In the genomic region with DNA sequence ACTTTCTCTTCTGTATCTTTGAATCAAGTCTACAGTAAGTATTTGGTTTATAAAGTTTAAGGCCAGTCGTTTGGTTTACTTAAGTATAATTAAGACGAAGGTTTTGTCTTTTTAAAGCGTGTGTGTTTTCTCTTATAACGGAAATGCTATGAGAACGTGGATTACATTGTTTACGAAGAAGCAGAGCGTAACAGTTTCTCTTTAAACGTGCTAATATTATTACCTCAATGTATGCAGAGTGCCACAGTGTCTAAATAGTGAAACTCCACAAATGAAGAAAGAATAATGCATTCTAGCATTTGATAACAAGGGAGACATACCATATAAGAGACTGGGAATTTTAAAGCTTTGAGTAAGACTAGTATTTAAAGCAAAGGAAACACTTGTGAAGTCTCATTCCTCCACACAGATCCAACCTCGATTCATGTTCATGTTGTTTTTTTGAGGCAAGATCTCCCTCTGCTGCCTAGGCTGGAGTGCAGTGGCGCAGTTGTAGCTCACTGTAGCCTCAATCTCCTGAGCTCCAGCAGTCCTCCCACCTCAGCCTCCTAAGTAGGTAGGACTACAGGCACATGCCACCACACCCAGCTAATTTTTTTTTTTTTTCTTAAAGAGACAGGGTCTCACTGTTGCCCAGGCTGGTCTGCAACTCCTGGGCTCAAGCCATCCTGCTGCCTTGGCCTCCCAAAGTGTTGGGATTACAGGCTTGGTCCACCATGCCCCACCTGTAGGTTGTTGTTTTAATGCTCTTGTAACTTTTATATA, we compare ENCODE assay signal across 2 cellular contexts.
TF ChIP-seq lines count a peak whose summit lies in the region.

No MANE protein-coding gene starts in this region.

TF ChIP-seq in K562, 482 proteins besides CTCF, POLR2A, EP300 and RAD21 (continues in another document):
- TF ChIP-seq BCOR (IDR thresholded peaks at IDR 0.05), result peak; percentile 43; the same call in 1 of the 2 replicates
- TF ChIP-seq, protein P1, sequence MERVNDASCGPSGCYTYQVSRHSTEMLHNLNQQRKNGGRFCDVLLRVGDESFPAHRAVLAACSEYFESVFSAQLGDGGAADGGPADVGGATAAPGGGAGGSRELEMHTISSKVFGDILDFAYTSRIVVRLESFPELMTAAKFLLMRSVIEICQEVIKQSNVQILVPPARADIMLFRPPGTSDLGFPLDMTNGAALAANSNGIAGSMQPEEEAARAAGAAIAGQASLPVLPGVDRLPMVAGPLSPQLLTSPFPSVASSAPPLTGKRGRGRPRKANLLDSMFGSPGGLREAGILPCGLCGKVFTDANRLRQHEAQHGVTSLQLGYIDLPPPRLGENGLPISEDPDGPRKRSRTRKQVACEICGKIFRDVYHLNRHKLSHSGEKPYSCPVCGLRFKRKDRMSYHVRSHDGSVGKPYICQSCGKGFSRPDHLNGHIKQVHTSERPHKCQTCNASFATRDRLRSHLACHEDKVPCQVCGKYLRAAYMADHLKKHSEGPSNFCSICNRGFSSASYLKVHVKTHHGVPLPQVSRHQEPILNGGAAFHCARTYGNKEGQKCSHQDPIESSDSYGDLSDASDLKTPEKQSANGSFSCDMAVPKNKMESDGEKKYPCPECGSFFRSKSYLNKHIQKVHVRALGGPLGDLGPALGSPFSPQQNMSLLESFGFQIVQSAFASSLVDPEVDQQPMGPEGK (CRISPR knock-in tag; IDR thresholded peaks at IDR 0.05; ENCODE audit: borderline replicate concordance), result no peak
- TF ChIP-seq ZNF311 (CRISPR knock-in tag; IDR thresholded peaks at IDR 0.05), result no peak
- TF ChIP-seq, protein P2, sequence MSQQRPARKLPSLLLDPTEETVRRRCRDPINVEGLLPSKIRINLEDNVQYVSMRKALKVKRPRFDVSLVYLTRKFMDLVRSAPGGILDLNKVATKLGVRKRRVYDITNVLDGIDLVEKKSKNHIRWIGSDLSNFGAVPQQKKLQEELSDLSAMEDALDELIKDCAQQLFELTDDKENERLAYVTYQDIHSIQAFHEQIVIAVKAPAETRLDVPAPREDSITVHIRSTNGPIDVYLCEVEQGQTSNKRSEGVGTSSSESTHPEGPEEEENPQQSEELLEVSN (IDR thresholded peaks at IDR 0.05; ENCODE audit: borderline replicate concordance in 1 of 2, extremely low read depth in 1 of 2, insufficient read depth in 1 of 2, insufficient read length in 1 of 2, low read depth in 1 of 2, low read length in 1 of 2, poor library complexity in 1 of 2, severe bottlenecking in 1 of 2), result peak in 1 of 2 experiments; percentile 15
- no peak for TF ChIP-seq ATF4 (CRISPR knock-in tag; IDR thresholded peaks at IDR 0.05)
- TF ChIP-seq KDM2B (CRISPR knock-in tag; IDR thresholded peaks at IDR 0.05), result no peak
- TF ChIP-seq, protein P3, sequence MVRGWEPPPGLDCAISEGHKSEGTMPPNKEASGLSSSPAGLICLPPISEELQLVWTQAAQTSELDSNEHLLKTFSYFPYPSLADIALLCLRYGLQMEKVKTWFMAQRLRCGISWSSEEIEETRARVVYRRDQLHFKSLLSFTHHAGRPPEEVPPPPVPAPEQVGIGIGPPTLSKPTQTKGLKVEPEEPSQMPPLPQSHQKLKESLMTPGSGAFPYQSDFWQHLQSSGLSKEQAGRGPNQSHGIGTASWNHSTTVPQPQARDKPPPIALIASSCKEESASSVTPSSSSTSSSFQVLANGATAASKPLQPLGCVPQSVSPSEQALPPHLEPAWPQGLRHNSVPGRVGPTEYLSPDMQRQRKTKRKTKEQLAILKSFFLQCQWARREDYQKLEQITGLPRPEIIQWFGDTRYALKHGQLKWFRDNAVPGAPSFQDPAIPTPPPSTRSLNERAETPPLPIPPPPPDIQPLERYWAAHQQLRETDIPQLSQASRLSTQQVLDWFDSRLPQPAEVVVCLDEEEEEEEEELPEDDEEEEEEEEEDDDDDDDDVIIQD (CRISPR knock-in tag; IDR thresholded peaks at IDR 0.05), result no peak
- no peak for TF ChIP-seq ZNF668 (CRISPR knock-in tag; IDR thresholded peaks at IDR 0.05)
- no peak for TF ChIP-seq NR2C2 (CRISPR knock-in tag; IDR thresholded peaks at IDR 0.05)
- no peak for TF ChIP-seq NR2C2 (tag; IDR thresholded peaks at IDR 0.05)
- no peak for TF ChIP-seq ZNF354B (CRISPR knock-in tag; IDR thresholded peaks at IDR 0.05)
- no peak for TF ChIP-seq STAT6 (CRISPR knock-in tag; IDR thresholded peaks at IDR 0.05)
- TF ChIP-seq PHB2 (IDR thresholded peaks at IDR 0.05; ENCODE audit: low read depth), result no peak
- TF ChIP-seq MCM5 (IDR thresholded peaks at IDR 0.05; ENCODE audit: low read depth), result no peak
- no peak for TF ChIP-seq MED1 (CRISPR knock-in tag; IDR thresholded peaks at IDR 0.05; ENCODE audit: borderline replicate concordance)
- TF ChIP-seq RFX5 (IDR thresholded peaks at IDR 0.05; ENCODE audit: low read depth, low read length), result no peak
- TF ChIP-seq ETS2 (tag; IDR thresholded peaks at IDR 0.05; ENCODE audit: borderline replicate concordance, poor library complexity, severe bottlenecking), result no peak
- no peak for TF ChIP-seq EZH2 (IDR thresholded peaks at IDR 0.05; ENCODE audit: borderline replicate concordance, low read depth, low read length)
- TF ChIP-seq MAFF (IDR thresholded peaks at IDR 0.05; ENCODE audit: low read length), result no peak
- TF ChIP-seq RBM39 (optimal IDR thresholded peaks at IDR 0.05; ENCODE audit: low read depth, low read length), result no peak
- no peak for TF ChIP-seq NCOA2 (IDR thresholded peaks at IDR 0.05; ENCODE audit: partially characterized antibody in 2 of 2)
- TF ChIP-seq FOXA1 (IDR thresholded peaks at IDR 0.05; ENCODE audit: borderline replicate concordance), result no peak
- no peak for TF ChIP-seq ZNF696 (CRISPR knock-in tag; conservative IDR thresholded peaks at IDR 0.05)
- no peak for TF ChIP-seq NRF1 (conservative IDR thresholded peaks at IDR 0.05 in 1 of 2, IDR thresholded peaks at IDR 0.05 in 1 of 2)
- TF ChIP-seq SUPT5H (IDR thresholded peaks at IDR 0.05), result no peak

TF ChIP-seq in liver, 16 proteins besides CTCF, POLR2A, EP300 and RAD21:
- no peak for TF ChIP-seq GABPA (IDR thresholded peaks at IDR 0.05 in 1 of 2, conservative IDR thresholded peaks at IDR 0.05 in 1 of 2)
- no peak for TF ChIP-seq FOXA1 (IDR thresholded peaks at IDR 0.05)
- TF ChIP-seq, protein P4, sequence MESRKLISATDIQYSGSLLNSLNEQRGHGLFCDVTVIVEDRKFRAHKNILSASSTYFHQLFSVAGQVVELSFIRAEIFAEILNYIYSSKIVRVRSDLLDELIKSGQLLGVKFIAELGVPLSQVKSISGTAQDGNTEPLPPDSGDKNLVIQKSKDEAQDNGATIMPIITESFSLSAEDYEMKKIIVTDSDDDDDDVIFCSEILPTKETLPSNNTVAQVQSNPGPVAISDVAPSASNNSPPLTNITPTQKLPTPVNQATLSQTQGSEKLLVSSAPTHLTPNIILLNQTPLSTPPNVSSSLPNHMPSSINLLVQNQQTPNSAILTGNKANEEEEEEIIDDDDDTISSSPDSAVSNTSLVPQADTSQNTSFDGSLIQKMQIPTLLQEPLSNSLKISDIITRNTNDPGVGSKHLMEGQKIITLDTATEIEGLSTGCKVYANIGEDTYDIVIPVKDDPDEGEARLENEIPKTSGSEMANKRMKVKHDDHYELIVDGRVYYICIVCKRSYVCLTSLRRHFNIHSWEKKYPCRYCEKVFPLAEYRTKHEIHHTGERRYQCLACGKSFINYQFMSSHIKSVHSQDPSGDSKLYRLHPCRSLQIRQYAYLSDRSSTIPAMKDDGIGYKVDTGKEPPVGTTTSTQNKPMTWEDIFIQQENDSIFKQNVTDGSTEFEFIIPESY (IDR thresholded peaks at IDR 0.05), result no peak
- no peak for TF ChIP-seq YY1 (IDR thresholded peaks at IDR 0.05)
- no peak for TF ChIP-seq NR2F2 (IDR thresholded peaks at IDR 0.05)
- TF ChIP-seq SP1 (IDR thresholded peaks at IDR 0.05), result no peak
- no peak for TF ChIP-seq EGR1 (IDR thresholded peaks at IDR 0.05; ENCODE audit: low read depth in 2 of 2)
- TF ChIP-seq HNF4A (conservative IDR thresholded peaks at IDR 0.05), result no peak
- TF ChIP-seq RXRA (IDR thresholded peaks at IDR 0.05), result no peak
- TF ChIP-seq, protein P5, sequence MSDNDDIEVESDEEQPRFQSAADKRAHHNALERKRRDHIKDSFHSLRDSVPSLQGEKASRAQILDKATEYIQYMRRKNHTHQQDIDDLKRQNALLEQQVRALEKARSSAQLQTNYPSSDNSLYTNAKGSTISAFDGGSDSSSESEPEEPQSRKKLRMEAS (IDR thresholded peaks at IDR 0.05), result no peak
- TF ChIP-seq, protein P6, sequence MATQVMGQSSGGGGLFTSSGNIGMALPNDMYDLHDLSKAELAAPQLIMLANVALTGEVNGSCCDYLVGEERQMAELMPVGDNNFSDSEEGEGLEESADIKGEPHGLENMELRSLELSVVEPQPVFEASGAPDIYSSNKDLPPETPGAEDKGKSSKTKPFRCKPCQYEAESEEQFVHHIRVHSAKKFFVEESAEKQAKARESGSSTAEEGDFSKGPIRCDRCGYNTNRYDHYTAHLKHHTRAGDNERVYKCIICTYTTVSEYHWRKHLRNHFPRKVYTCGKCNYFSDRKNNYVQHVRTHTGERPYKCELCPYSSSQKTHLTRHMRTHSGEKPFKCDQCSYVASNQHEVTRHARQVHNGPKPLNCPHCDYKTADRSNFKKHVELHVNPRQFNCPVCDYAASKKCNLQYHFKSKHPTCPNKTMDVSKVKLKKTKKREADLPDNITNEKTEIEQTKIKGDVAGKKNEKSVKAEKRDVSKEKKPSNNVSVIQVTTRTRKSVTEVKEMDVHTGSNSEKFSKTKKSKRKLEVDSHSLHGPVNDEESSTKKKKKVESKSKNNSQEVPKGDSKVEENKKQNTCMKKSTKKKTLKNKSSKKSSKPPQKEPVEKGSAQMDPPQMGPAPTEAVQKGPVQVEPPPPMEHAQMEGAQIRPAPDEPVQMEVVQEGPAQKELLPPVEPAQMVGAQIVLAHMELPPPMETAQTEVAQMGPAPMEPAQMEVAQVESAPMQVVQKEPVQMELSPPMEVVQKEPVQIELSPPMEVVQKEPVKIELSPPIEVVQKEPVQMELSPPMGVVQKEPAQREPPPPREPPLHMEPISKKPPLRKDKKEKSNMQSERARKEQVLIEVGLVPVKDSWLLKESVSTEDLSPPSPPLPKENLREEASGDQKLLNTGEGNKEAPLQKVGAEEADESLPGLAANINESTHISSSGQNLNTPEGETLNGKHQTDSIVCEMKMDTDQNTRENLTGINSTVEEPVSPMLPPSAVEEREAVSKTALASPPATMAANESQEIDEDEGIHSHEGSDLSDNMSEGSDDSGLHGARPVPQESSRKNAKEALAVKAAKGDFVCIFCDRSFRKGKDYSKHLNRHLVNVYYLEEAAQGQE (IDR thresholded peaks at IDR 0.05), result no peak
- no peak for TF ChIP-seq HNF4G (IDR thresholded peaks at IDR 0.05)
- TF ChIP-seq TAF1 (conservative IDR thresholded peaks at IDR 0.05), result no peak
- TF ChIP-seq FOXA2 (IDR thresholded peaks at IDR 0.05), result no peak
- TF ChIP-seq JUND (IDR thresholded peaks at IDR 0.05), result no peak
- TF ChIP-seq, protein P7, sequence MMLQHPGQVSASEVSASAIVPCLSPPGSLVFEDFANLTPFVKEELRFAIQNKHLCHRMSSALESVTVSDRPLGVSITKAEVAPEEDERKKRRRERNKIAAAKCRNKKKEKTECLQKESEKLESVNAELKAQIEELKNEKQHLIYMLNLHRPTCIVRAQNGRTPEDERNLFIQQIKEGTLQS (IDR thresholded peaks at IDR 0.05), result no peak
